1 cellular context compared by ENCODE assay signal in genomic region chr12:119241049-119241448, GRCh38.
TF ChIP-seq lines count a peak whose summit lies in the region.

No MANE protein-coding gene starts in this region.

TF ChIP-seq in WTC11, 78 proteins besides CTCF, POLR2A, EP300 and RAD21 (continued from another document):
- TF ChIP-seq ZNF281 (CRISPR knock-in tag; IDR thresholded peaks at IDR 0.05): no peak
- no peak for TF ChIP-seq ZNF416 (CRISPR knock-in tag; IDR thresholded peaks at IDR 0.05)
- no peak for TF ChIP-seq CREM (CRISPR knock-in tag; IDR thresholded peaks at IDR 0.05)
- no peak for TF ChIP-seq CBFB (CRISPR knock-in tag; IDR thresholded peaks at IDR 0.05; ENCODE audit: low read depth)
- no peak for TF ChIP-seq E2F1 (CRISPR knock-in tag; IDR thresholded peaks at IDR 0.05)
- no peak for TF ChIP-seq HMGXB4 (CRISPR knock-in tag; IDR thresholded peaks at IDR 0.05)
